In the genomic region with DNA sequence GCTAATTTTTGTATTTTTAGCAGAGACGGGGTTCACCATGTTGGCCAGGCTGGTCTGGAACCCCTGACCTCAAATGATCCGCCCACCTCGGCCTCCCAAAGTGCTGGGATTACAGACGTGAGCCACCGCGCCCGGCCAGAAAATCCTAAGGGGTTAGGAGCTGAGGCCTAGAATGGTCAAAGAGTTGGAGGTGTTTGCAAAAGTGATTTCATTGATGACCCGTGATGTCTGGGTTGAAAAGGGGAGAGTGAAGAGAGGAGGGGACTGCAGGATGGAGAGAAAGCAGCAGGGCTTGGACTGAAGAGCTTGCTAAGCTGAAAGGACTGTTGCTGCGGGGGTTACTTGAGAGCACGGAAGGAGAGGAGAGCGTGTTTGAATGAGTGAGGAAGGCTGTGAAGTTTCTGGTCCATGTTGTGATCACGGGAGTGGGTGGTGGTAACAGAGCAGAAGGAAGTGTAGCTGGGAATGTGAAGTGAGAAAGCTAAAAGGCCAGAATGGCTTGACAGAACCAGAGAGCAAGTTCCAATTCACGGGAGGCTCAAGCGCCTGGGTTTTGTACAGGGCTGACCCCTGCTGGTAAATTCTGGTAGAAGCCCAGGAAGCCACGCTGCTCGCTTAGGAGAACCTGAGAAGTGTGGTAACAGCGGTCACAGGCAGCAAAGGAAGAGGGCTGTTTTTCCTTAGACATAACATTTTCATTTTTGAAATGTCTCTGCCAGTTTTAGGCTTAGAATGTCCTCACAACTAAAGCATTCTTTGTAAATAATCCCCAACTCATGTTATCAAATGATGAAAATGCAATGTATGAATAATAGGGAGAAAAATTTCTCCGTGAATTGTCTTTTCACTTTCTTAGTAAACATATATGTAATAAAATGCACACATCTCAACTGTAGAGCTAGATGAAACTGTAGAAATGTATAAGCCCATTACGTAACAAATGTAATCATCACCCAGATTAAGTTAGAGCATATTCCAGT, we compare ENCODE assay signal across 8 cellular contexts. TPM values are rescaled to one million over a fixed set of nuclear protein-coding genes. Genes with fewer than 3 reads are reported as not detected.
DNase-seq lines count a peak whose midpoint lies in the region; ATAC-seq lines count a peak whose summit lies in the region.

No MANE protein-coding gene starts in this region.

- peak; percentile 85 for ATAC-seq in HG03108 (IDR thresholded peaks at IDR 0.05; ENCODE audit: unreplicated experiment)
- ATAC-seq in activated CD8-positive, alpha-beta T cell treated with anti-CD3 and anti-CD28 coated beads, Interleukin-2, amount 10 ng/mL, durations not matched to agents 7 days and 5 days = peak; percentile 98
- ATAC-seq in memory B cell (ENCODE audit: low read depth) = peak; percentile 94

- H3K9me3 ChIP-seq in effector memory CD4-positive, alpha-beta T cell (ENCODE audit: control insufficient read depth, low read length) = no peaks in the 10 kb centered on the region

- no peaks in the 10 kb centered on the region for H3K9me3 Mint-ChIP-seq in activated CD8-positive, alpha-beta T cell treated with anti-CD3 and anti-CD28 coated beads, Interleukin-2, amount 10 ng/mL, durations not matched to agents 7 days and 5 days (ENCODE audit: insufficient read depth)
- H3K9me3 Mint-ChIP-seq in memory B cell = no peaks in the 10 kb centered on the region

- peaks cover 3% of the 10 kb centered on the region for H3K27me3 Mint-ChIP-seq in activated CD8-positive, alpha-beta T cell treated with anti-CD3 and anti-CD28 coated beads, Interleukin-2, amount 10 ng/mL, durations not matched to agents 7 days and 5 days (ENCODE audit: low read depth)
- peaks cover 14% of the 10 kb centered on the region for H3K27me3 Mint-ChIP-seq in memory B cell

- CTCF ChIA-PET in activated CD8-positive, alpha-beta T cell treated with anti-CD3 and anti-CD28 coated beads, Interleukin-2, amount 10 ng/mL, durations not matched to agents 7 days and 5 days (lab: Charles Lee) = interaction anchor here (0.7 to 5.8 kb wide), 31 partner anchors 9 to 387 kb away, joined by 3 to 56 read pairs (median 4); a partner anchor contains a TSS

- H3K36me3 Mint-ChIP-seq in activated CD8-positive, alpha-beta T cell treated with anti-CD3 and anti-CD28 coated beads, Interleukin-2, amount 10 ng/mL, durations not matched to agents 7 days and 5 days (ENCODE audit: low read depth) = no peaks in the 10 kb centered on the region
- H3K36me3 Mint-ChIP-seq in memory B cell = no peaks in the 10 kb centered on the region

- no peak overlapping the region for H3K27ac ChIP-seq in effector memory CD4-positive, alpha-beta T cell (ENCODE audit: insufficient read depth, low read length, poor library complexity, severe bottlenecking)

- H3K27ac Mint-ChIP-seq in activated CD8-positive, alpha-beta T cell treated with anti-CD3 and anti-CD28 coated beads, Interleukin-2, amount 10 ng/mL, durations not matched to agents 7 days and 5 days = no peak overlapping the region
- H3K27ac Mint-ChIP-seq in memory B cell = no peak overlapping the region

- no peaks in the 10 kb centered on the region for H3K4me1 ChIP-seq in effector memory CD4-positive, alpha-beta T cell (ENCODE audit: control insufficient read depth, insufficient read depth, low read length, poor library complexity, severe bottlenecking)

- peaks cover 5% of the 10 kb centered on the region for H3K27me3 ChIP-seq in effector memory CD4-positive, alpha-beta T cell (replicated peaks; ENCODE audit: control insufficient read depth, insufficient read depth, low read length, poor library complexity, severe bottlenecking)

- no peak overlapping the region for H3K4me3 Mint-ChIP-seq in activated CD8-positive, alpha-beta T cell treated with anti-CD3 and anti-CD28 coated beads, Interleukin-2, amount 10 ng/mL, durations not matched to agents 7 days and 5 days
- H3K4me3 Mint-ChIP-seq in memory B cell = no peak overlapping the region

- POLR2A ChIA-PET in activated CD8-positive, alpha-beta T cell treated with anti-CD3 and anti-CD28 coated beads, Interleukin-2, amount 10 ng/mL, durations not matched to agents 7 days and 5 days (lab: Charles Lee) = no interaction called here

- H3K4me1 Mint-ChIP-seq in activated CD8-positive, alpha-beta T cell treated with anti-CD3 and anti-CD28 coated beads, Interleukin-2, amount 10 ng/mL, durations not matched to agents 7 days and 5 days (ENCODE audit: low read depth) = peaks cover 11% of the 10 kb centered on the region
- peaks cover 8% of the 10 kb centered on the region for H3K4me1 Mint-ChIP-seq in memory B cell

- peak; percentile 23 to 56 for DNase-seq in NCI-H524 (lab: John Stamatoyannopoulos, UW)
- no peak for DNase-seq in NCI-H524 treated with DMSO at 0.1 percent for 48 hours (lab: John Stamatoyannopoulos, UW)
- DNase-seq in NCI-H82 (lab: John Stamatoyannopoulos, UW) = peak; percentile 85
- peak; percentile 78 for DNase-seq in activated CD8-positive, alpha-beta T cell treated with anti-CD3 and anti-CD28 coated beads, Interleukin-2, amount 10 ng/mL, durations not matched to agents 7 days and 5 days
- DNase-seq in effector memory CD4-positive, alpha-beta T cell = peak; percentile 23 to 38 (median 29)
- peak; percentile 68 to 69 for DNase-seq in memory B cell (ENCODE audit: low spot score in 2 of 2)
- peak; percentile 31 for DNase-seq in stimulated activated CD8-positive, alpha-beta memory T cell treated with anti-CD3 and anti-CD28 coated beads, Interleukin-12 subunit alpha, Interleukin-12 subunit beta, amount 100 ng/mL, for 4 hours (ENCODE audit: low read depth)

- no peaks in the 10 kb centered on the region for H3K36me3 ChIP-seq in effector memory CD4-positive, alpha-beta T cell (ENCODE audit: control insufficient read depth, insufficient read depth, low read length)

- no peak overlapping the region for H3K4me3 ChIP-seq in effector memory CD4-positive, alpha-beta T cell (ENCODE audit: insufficient read depth, low read depth, low read length, poor library complexity, severe bottlenecking)

RNA-seq across cellular contexts. Expression of a gene that starts 40.5 kb away (rescaled TPM):
- 100 to 1,000 TPM; 478 to 493 TPM for total RNA-seq in activated CD8-positive, alpha-beta T cell treated with anti-CD3 and anti-CD28 coated beads, Interleukin-2, amount 10 ng/mL, durations not matched to agents 7 days and 5 days

RNA-seq across cellular contexts. Expression of a gene that starts 57.3 kb away (rescaled TPM):
- total RNA-seq in activated CD8-positive, alpha-beta T cell treated with anti-CD3 and anti-CD28 coated beads, Interleukin-2, amount 10 ng/mL, durations not matched to agents 7 days and 5 days = 10 to 100 TPM; 58.7 to 62.7 TPM
